8 cellular contexts compared by ENCODE assay signal in genomic region chr4:146333187-146333894, GRCh38.
DNase-seq lines count a peak whose midpoint lies in the region; ATAC-seq and TF ChIP-seq lines count a peak whose summit lies in the region.

No MANE protein-coding gene starts in this region.

- TF ChIP-seq CTCF in MCF 10A (IDR thresholded peaks at IDR 0.05; ENCODE audit: unreplicated experiment) (no peak), breast epithelium (IDR thresholded peaks at IDR 0.05) (no peak), OCI-LY1 (IDR thresholded peaks at IDR 0.05; ENCODE audit: low read length) (no peak), fibroblast of pulmonary artery (IDR thresholded peaks at IDR 0.05; ENCODE audit: low read length, missing control alignments) (no peak)

- TF ChIP-seq POLR2A in breast epithelium (IDR thresholded peaks at IDR 0.05) = no peak

- no peak overlapping the region for H3K9ac ChIP-seq in OCI-LY1 (ENCODE audit: low read length)

- peak; percentile 86 for DNase-seq in MCF 10A (ENCODE audit: unreplicated experiment)
- DNase-seq in breast epithelium (ENCODE audit: low spot score in 2 of 2) = no peak
- peak; percentile 43 for DNase-seq in fibroblast of pulmonary artery (ENCODE audit: low read depth)
- DNase-seq in NCI-H82 treated with DMSO at 0.1 percent for 48 hours (lab: John Stamatoyannopoulos, UW; ENCODE audit: unreplicated experiment) = no peak
- DNase-seq in HuH-7 (ENCODE audit: low spot score) = no peak
- DNase-seq in caudate nucleus (lab: John Stamatoyannopoulos, UW) = no peak

- ATAC-seq in HG02852 (IDR thresholded peaks at IDR 0.05; ENCODE audit: unreplicated experiment) = peak; percentile 93

- no peaks in the 10 kb centered on the region for H3F3A ChIP-seq in OCI-LY1 (ENCODE audit: insufficient read depth, low read length)

- H3K4me1 ChIP-seq in breast epithelium = peaks cover 0 to 7% of the 10 kb centered on the region in 2 donors
- H3K4me1 ChIP-seq in OCI-LY1 (ENCODE audit: insufficient read depth, low read length, severe bottlenecking) = peaks cover 14% of the 10 kb centered on the region

- CTCF ChIA-PET in MCF 10A (lab: Yijun Ruan, JAX) = interaction anchor here (0.6 to 1.3 kb wide), 4 partner anchors 10 to 686 kb away, joined by 3 to 7 read pairs (median 3); no protein-coding TSS in a partner anchor

- H3K27ac ChIP-seq in breast epithelium = no peak overlapping the region
- no peak overlapping the region for H3K27ac ChIP-seq in OCI-LY1 (ENCODE audit: low read depth, low read length, poor library complexity, severe bottlenecking)
- no peak overlapping the region for H3K27ac ChIP-seq in caudate nucleus (ENCODE audit: low read depth, low read length)

- H2AFZ ChIP-seq in OCI-LY1 (ENCODE audit: low read length) = no peak overlapping the region

- H3K9me2 ChIP-seq in OCI-LY1 (ENCODE audit: low read depth, low read length) = no peaks in the 10 kb centered on the region

- no peak overlapping the region for H3K4me3 ChIP-seq in breast epithelium
- no peak overlapping the region for H3K4me3 ChIP-seq in OCI-LY1 (ENCODE audit: low read depth, low read length, poor library complexity, severe bottlenecking)
- no peak overlapping the region for H3K4me3 ChIP-seq in fibroblast of pulmonary artery (replicated peaks; ENCODE audit: low read depth, low read length)

- peaks cover 22% of the 10 kb centered on the region for H3K4me1 Mint-ChIP-seq in MCF 10A (ENCODE audit: insufficient read depth, unreplicated experiment)

- H3K36me3 Mint-ChIP-seq in MCF 10A (ENCODE audit: insufficient read depth, unreplicated experiment) = no peaks in the 10 kb centered on the region

- H3K4me2 ChIP-seq in OCI-LY1 (ENCODE audit: low read length) = peak overlapping the region; percentile 23; the same call in 1 of the 2 replicates

- no peaks in the 10 kb centered on the region for H3K79me2 ChIP-seq in OCI-LY1 (ENCODE audit: insufficient read depth, low read length)

- H3K27me3 ChIP-seq in breast epithelium (no peaks in the 10 kb centered on the region), OCI-LY1 (ENCODE audit: insufficient read depth, low read length) (no peaks in the 10 kb centered on the region)

- no peaks in the 10 kb centered on the region for H3K27me3 Mint-ChIP-seq in MCF 10A (ENCODE audit: insufficient read depth, unreplicated experiment)

- H3K27ac Mint-ChIP-seq in MCF 10A (ENCODE audit: low read depth, unreplicated experiment) = no peak overlapping the region

- no peaks in the 10 kb centered on the region for H3K9me3 ChIP-seq in breast epithelium
- no peaks in the 10 kb centered on the region for H3K9me3 ChIP-seq in OCI-LY1 (ENCODE audit: low read length)

- BruUV-seq in MCF 10A (replicated peaks; lab: Mats Ljungman, UMichigan) = no TSS peak

- H4K20me1 ChIP-seq in OCI-LY1 (ENCODE audit: insufficient read depth, low read length) = no peaks in the 10 kb centered on the region

- no peaks in the 10 kb centered on the region for H3K9me3 Mint-ChIP-seq in MCF 10A (ENCODE audit: unreplicated experiment)

- H3K36me3 ChIP-seq in breast epithelium = no peaks in the 10 kb centered on the region
- no peaks in the 10 kb centered on the region for H3K36me3 ChIP-seq in OCI-LY1 (ENCODE audit: insufficient read depth, low read length)

- intact Hi-C loops in MCF 10A (cut with micrococcal nuclease) (loop anchor here (2.0 to 10.0 kb wide), 2 partner anchors 91 to 719 kb away; partner anchors contain the start of gene MMAA), breast epithelium (cut with DNase I; ENCODE audit: low total_unique reads) (no loop called here)

- H3K4me3 Mint-ChIP-seq in MCF 10A (ENCODE audit: unreplicated experiment) = no peak overlapping the region

- POLR2A ChIA-PET in MCF 10A (lab: Yijun Ruan, JAX) = interaction anchor here (0.5 to 0.6 kb wide), 2 partner anchors 99 to 134 kb away, joined by 3 to 4 read pairs; no protein-coding TSS in a partner anchor

Comparison
In these comparisons a context has a peak if more than half of its experiments do, and no peak if none do; other contexts are left out.
1. DNase-seq: peak in MCF 10A (single experiment) and fibroblast of pulmonary artery (single experiment); none in breast epithelium (0 of 2), NCI-H82 treated with DMSO at 0.1 percent for 48 hours (single experiment), HuH-7 (single experiment) and caudate nucleus (0 of 61).